In genomic region chr4:163666335-163666888, GRCh38 we compare ENCODE assay signal across 15 cellular contexts.
DNase-seq lines count a peak whose midpoint lies in the region; ATAC-seq and TF ChIP-seq lines count a peak whose summit lies in the region.
"Had no signal": no experiment of that assay in that cellular context is flagged by ENCODE, and none has a peak within 500 bp of the region (broad histone marks: within the 10 kb centered on the region; RNA-seq: fewer than 3 reads in every experiment).

No MANE protein-coding gene starts in this region.

- H3K4me3 Mint-ChIP-seq in CD14-positive monocyte = peak overlapping the region; percentile 28 to 83

- no peaks in the 10 kb centered on the region for H3K36me3 Mint-ChIP-seq in CD14-positive monocyte

- ATAC-seq in HG03520 (IDR thresholded peaks at IDR 0.05; ENCODE audit: unreplicated experiment) (no peak), GM19467 (IDR thresholded peaks at IDR 0.05; ENCODE audit: unreplicated experiment) (no peak)

- no peaks in the 10 kb centered on the region for H3K9me3 ChIP-seq in effector memory CD4-positive, alpha-beta T cell (ENCODE audit: control insufficient read depth, low read length)
- H3K9me3 ChIP-seq: stomach had no signal

- H3K4me1 ChIP-seq in effector memory CD4-positive, alpha-beta T cell (ENCODE audit: control insufficient read depth, insufficient read depth, low read length, poor library complexity, severe bottlenecking) = peaks cover 26% of the 10 kb centered on the region
- H3K4me1 ChIP-seq: stomach had no signal

- no peaks in the 10 kb centered on the region for H3K9me3 Mint-ChIP-seq in CD14-positive monocyte

- H3K36me3 ChIP-seq in effector memory CD4-positive, alpha-beta T cell (ENCODE audit: control insufficient read depth, insufficient read depth, low read length) = no peaks in the 10 kb centered on the region
- H3K36me3 ChIP-seq: stomach had no signal

- 0 out of 2 replicates have a peak overlapping the region, but pooled peaks have one; percentile 6 for H3K27ac ChIP-seq in HL-60 (replicated peaks)
- H3K27ac ChIP-seq in effector memory CD4-positive, alpha-beta T cell (ENCODE audit: insufficient read depth, low read length, poor library complexity, severe bottlenecking) = peak overlapping the region; percentile 44

- intact Hi-C loops in CD14-positive monocyte (cut with micrococcal nuclease) = loop anchor here (5.0 kb wide), 2 partner anchors 54 to 109 kb away; no protein-coding TSS in a partner anchor

- no peaks in the 10 kb centered on the region for H3K27me3 Mint-ChIP-seq in CD14-positive monocyte (ENCODE audit: low read depth in 3 of 3)

- no peak overlapping the region for H3K4me3 ChIP-seq in HL-60 (replicated peaks; ENCODE audit: insufficient read depth, low read length)
- H3K4me3 ChIP-seq in effector memory CD4-positive, alpha-beta T cell (ENCODE audit: insufficient read depth, low read depth, low read length, poor library complexity, severe bottlenecking) = peak overlapping the region; percentile 18
- H3K4me3 ChIP-seq: stomach had no signal

- H3K4me1 Mint-ChIP-seq in CD14-positive monocyte = peaks cover 61% of the 10 kb centered on the region

- H3K27ac Mint-ChIP-seq in CD14-positive monocyte = peak overlapping the region; percentile 88 to 94 (median 93)

- no peak for DNase-seq in CD14-positive monocyte (ENCODE audit: low spot score)
- peak in 1 of 2 experiments; percentile 9 for DNase-seq in HL-60 (ENCODE audit: low read depth in 1 of 2, low spot score in 1 of 2)
- DNase-seq in SIG-M5 treated with dmso at 0.1 percent for 504 hours (lab: John Stamatoyannopoulos, UW; ENCODE audit: unreplicated experiment) = peak; percentile 40
- no peak for DNase-seq in effector memory CD4-positive, alpha-beta T cell
- no peak for DNase-seq in DMS 273 (lab: John Stamatoyannopoulos, UW; ENCODE audit: unreplicated experiment)
- no peak for DNase-seq in DMS114 treated with DMSO at 0.1 percent for 48 hours (lab: John Stamatoyannopoulos, UW; ENCODE audit: unreplicated experiment)
- DNase-seq: activated CD4-positive, alpha-beta T cell treated with anti-CD3 and anti-CD28 coated beads, Interleukin-2, amount 50 U/mL, for 4 hours; activated effector memory CD4-positive, alpha-beta T cell treated with Interleukin-2 at 50 U/mL for 16 hours; H7; kidney; NCI-H1436; small intestine; stomach had no signal

- H3K27me3 ChIP-seq in HL-60 (ENCODE audit: insufficient read depth, poor library complexity, severe bottlenecking) = no peaks in the 10 kb centered on the region
- H3K27me3 ChIP-seq in effector memory CD4-positive, alpha-beta T cell (replicated peaks; ENCODE audit: control insufficient read depth, insufficient read depth, low read length, poor library complexity, severe bottlenecking) = no peaks in the 10 kb centered on the region
- H3K27me3 ChIP-seq: stomach had no signal

- no peak for TF ChIP-seq CTCF in CD14-positive monocyte (IDR thresholded peaks at IDR 0.05)
- TF ChIP-seq CTCF in HL-60 (IDR thresholded peaks at IDR 0.05; ENCODE audit: insufficient read depth, low read length) = no peak
